Comparison of ENCODE assay signal across 1 cellular context in the genomic region with DNA sequence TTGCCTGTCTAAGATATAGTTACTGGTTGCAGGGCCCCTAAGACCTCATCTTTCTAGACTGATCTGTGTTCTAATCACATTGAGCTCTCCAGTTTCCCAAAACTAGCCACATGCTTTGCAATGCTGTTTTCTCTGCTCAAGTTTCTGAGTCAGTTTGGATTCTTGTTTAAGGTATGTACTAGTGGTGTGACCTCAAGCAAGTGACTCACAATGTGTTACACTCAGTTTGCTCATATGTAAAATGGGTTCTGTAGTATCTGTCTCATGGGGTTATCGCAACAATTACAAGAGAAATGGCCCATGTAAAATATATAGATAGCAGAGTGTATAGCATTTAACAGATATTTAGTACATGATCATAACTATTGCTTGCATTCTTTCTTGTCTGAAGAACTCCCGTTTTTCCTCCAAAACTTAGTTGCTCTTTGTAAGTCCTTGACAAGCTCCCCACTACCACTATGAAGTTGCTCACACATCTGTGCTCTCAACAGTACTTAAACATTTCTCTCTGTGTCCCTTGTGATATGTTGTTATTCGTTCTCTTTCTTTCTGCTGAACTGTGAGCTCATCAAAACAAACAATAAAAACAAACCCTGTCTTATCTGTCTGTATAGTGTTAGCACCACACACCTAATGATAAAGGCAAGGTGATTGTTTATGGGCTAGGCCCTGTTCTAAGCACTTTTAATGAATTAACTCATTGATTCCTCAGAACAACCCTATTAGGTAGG.
A peak's percentile ranks its signal among the peaks of the same experiment; 100 is the strongest.
TF ChIP-seq lines count a peak whose summit lies in the region.

No MANE protein-coding gene starts in this region.

TF ChIP-seq in endothelial cell of umbilical vein, 7 proteins besides CTCF, POLR2A, EP300 and RAD21:
- TF ChIP-seq GATA2 (IDR thresholded peaks at IDR 0.05; ENCODE audit: insufficient read depth, insufficient read length, low read depth, low read length), result no peak
- TF ChIP-seq FOS (IDR thresholded peaks at IDR 0.05; ENCODE audit: borderline replicate concordance, insufficient read depth, low read length), result peak; percentile 16
